ENCODE assay signal across 1 cellular context in genomic region chr3:50290116-50290745, GRCh38.
TF ChIP-seq lines count a peak whose summit lies in the region.

No MANE protein-coding gene starts in this region.

TF ChIP-seq in HepG2, 621 proteins besides CTCF, POLR2A, EP300 and RAD21:
- TF ChIP-seq MYC (CRISPR knock-in tag; IDR thresholded peaks at IDR 0.05; ENCODE audit: borderline replicate concordance) = no peak
- TF ChIP-seq, protein P1, sequence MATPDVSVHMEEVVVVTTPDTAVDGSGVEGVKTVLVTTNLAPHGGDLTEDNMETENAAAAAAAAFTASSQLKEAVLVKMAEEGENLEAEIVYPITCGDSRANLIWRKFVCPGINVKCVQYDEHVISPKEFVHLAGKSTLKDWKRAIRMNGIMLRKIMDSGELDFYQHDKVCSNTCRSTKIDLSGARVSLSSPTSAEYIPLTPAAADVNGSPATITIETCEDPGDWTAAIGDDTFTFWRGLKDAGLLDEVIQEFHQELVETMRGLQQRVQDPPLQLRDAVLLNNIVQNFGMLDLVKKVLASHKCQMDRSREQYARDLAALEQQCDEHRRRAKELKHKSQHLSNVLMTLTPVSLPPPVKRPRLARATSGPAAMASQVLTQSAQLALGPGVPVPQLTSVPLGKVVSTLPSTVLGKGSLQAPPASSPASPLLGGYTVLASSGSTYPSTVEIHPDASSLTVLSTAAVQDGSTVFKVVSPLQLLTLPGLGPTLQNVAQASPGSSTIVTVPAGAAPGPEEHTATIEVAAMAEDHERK (CRISPR knock-in tag; IDR thresholded peaks at IDR 0.05; ENCODE audit: low read depth) = no peak
- TF ChIP-seq, protein P2, sequence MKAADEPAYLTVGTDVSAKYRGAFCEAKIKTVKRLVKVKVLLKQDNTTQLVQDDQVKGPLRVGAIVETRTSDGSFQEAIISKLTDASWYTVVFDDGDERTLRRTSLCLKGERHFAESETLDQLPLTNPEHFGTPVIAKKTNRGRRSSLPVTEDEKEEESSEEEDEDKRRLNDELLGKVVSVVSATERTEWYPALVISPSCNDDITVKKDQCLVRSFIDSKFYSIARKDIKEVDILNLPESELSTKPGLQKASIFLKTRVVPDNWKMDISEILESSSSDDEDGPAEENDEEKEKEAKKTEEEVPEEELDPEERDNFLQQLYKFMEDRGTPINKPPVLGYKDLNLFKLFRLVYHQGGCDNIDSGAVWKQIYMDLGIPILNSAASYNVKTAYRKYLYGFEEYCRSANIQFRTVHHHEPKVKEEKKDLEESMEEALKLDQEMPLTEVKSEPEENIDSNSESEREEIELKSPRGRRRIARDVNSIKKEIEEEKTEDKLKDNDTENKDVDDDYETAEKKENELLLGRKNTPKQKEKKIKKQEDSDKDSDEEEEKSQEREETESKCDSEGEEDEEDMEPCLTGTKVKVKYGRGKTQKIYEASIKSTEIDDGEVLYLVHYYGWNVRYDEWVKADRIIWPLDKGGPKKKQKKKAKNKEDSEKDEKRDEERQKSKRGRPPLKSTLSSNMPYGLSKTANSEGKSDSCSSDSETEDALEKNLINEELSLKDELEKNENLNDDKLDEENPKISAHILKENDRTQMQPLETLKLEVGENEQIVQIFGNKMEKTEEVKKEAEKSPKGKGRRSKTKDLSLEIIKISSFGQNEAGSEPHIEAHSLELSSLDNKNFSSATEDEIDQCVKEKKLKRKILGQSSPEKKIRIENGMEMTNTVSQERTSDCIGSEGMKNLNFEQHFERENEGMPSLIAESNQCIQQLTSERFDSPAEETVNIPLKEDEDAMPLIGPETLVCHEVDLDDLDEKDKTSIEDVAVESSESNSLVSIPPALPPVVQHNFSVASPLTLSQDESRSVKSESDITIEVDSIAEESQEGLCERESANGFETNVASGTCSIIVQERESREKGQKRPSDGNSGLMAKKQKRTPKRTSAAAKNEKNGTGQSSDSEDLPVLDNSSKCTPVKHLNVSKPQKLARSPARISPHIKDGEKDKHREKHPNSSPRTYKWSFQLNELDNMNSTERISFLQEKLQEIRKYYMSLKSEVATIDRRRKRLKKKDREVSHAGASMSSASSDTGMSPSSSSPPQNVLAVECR (CRISPR knock-in tag; IDR thresholded peaks at IDR 0.05; ENCODE audit: borderline replicate concordance) = 0 out of 2 replicates have a peak, but pooled peaks have one; percentile 31
TF ChIP-seq in HepG2: peak in this region for 1.
